Comparison of ENCODE assay signal across 8 cellular contexts in the genomic region with DNA sequence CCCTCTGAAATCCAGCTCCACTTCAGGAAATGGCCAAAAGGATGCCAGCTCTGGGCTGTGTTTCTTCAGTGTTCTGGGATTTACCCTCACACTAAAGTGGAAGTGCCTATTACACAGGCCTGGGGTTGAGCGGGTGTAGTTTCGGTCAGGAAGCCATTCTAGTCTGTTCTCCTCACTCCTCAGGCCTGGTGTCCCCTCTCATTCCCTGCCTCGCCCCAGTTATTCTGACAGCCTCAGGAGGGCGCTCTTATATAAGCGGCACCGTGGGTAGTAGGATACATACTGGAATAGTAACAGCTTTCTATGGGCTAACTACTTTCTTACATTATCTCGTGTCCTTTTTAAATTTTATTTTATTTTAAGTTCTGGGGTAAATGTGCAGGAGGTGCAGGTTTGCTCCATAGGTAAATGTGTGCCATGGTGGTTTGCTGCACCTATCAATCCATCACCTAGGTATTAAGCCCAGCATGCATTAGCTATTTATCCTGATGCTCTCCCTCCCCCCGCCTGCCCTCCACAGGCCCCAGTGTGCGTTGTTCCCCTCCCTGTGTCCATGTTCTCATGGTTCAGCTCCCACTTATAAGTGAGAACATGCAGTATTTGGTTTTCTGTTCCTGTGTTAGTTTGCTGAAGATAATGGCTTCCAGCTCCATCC. TPM values are rescaled to one million over a fixed set of nuclear protein-coding genes. Genes with fewer than 3 reads are reported as not detected.
DNase-seq lines count a peak whose midpoint lies in the region; TF ChIP-seq lines count a peak whose summit lies in the region.
"Had no signal": no experiment of that assay in that cellular context is flagged by ENCODE, and none has a peak within 500 bp of the region (broad histone marks: within the 10 kb centered on the region; RNA-seq: fewer than 3 reads in every experiment).

No MANE protein-coding gene starts in this region.

- no peaks in the 10 kb centered on the region for H3K27me3 ChIP-seq in osteoblast (ENCODE audit: insufficient read depth, low read length)

- H3K4me1 ChIP-seq in osteoblast (ENCODE audit: insufficient read depth, low read length) = peaks cover 25% of the 10 kb centered on the region

- no peaks in the 10 kb centered on the region for H4K20me1 ChIP-seq in osteoblast (ENCODE audit: insufficient read depth, low read length)

- H3K4me3 ChIP-seq in choroid plexus epithelial cell (ENCODE audit: low read depth, low read length) = no peak overlapping the region
- no peak overlapping the region for H3K4me3 ChIP-seq in osteoblast (ENCODE audit: insufficient read depth, low read length)

- H3K9me3 ChIP-seq in osteoblast (ENCODE audit: low read depth, low read length) = no peaks in the 10 kb centered on the region

- H3K4me2 ChIP-seq in osteoblast (ENCODE audit: insufficient read depth, low read length) = peak overlapping the region; percentile 25

- DNase-seq in GM10266 (ENCODE audit: extremely low spot score) (no peak), NAMALWA (ENCODE audit: low spot score) (peak; percentile 40), choroid plexus epithelial cell (ENCODE audit: low read depth) (peak; percentile 26), osteoblast (ENCODE audit: insufficient read length, low spot score, missing footprints) (no peak), GM19238 (ENCODE audit: insufficient read length, low spot score) (no peak)
- DNase-seq in stimulated activated CD4-positive, alpha-beta T cell treated with anti-CD3 and anti-CD28 coated beads, Interleukin-4, amount 100 ng/mL, for 1 hour = no peak
- DNase-seq in stimulated activated CD4-positive, alpha-beta T cell treated with anti-CD3 and anti-CD28 coated beads, Interleukin-4, amount 100 ng/mL, for 4 hours = no peak

- TF ChIP-seq CTCF in GM10266 (IDR thresholded peaks at IDR 0.05; ENCODE audit: control insufficient read depth, insufficient read depth, low read depth, missing control alignments) = peak; percentile 37
- TF ChIP-seq CTCF in choroid plexus epithelial cell (conservative IDR thresholded peaks at IDR 0.05; ENCODE audit: low read depth, low read length) = peak; percentile 53
- TF ChIP-seq CTCF in osteoblast (IDR thresholded peaks at IDR 0.05; ENCODE audit: extremely low read depth, low read depth, low read length) = peak; percentile 81

- H3K27ac ChIP-seq in osteoblast (ENCODE audit: low read depth, low read length) = no peak overlapping the region

- H3K79me2 ChIP-seq in osteoblast (ENCODE audit: insufficient read depth, low read length) = no peaks in the 10 kb centered on the region

- peak overlapping the region; percentile 85 for H2AFZ ChIP-seq in osteoblast (ENCODE audit: low read length)

- H3K36me3 ChIP-seq in osteoblast (ENCODE audit: insufficient read depth, low read length) = no peaks in the 10 kb centered on the region

RNA-seq across cellular contexts. Expression of a gene that starts 12.2 kb away (rescaled TPM):
- 0.29 TPM in 1 of 2 replicates, not detected in the other for total RNA-seq in osteoblast
- total RNA-seq: endothelial cell of umbilical vein had no signal

RNA-seq across cellular contexts. Expression of a gene that starts 43.1 kb away (rescaled TPM):
- total RNA-seq in osteoblast = 8.7 and 28.3 TPM in 2 replicates

Comparison
In these comparisons a context has a peak if more than half of its experiments do, and no peak if none do; other contexts are left out.
1. DNase-seq: peak in NAMALWA (single experiment) and choroid plexus epithelial cell (single experiment); none in GM10266 (single experiment), osteoblast (single experiment), stimulated activated CD4-positive, alpha-beta T cell treated with anti-CD3 and anti-CD28 coated beads, Interleukin-4, amount 100 ng/mL, for 1 hour (single experiment), GM19238 (single experiment) and stimulated activated CD4-positive, alpha-beta T cell treated with anti-CD3 and anti-CD28 coated beads, Interleukin-4, amount 100 ng/mL, for 4 hours (0 of 2).
2. Peak in every context shown above with its lines, with median percentiles within 50 percentile points of each other: CTCF ChIP-seq.